In genomic region chr5:154197801-154198461, GRCh38 we compare ENCODE assay signal across 8 cellular contexts. TPM values are rescaled to one million over a fixed set of nuclear protein-coding genes. Genes with fewer than 3 reads are reported as not detected.
DNase-seq lines count a peak whose midpoint lies in the region; ATAC-seq, FAIRE-seq and TF ChIP-seq lines count a peak whose summit lies in the region.

No MANE protein-coding gene starts in this region.

- ATAC-seq in activated CD4-positive, alpha-beta T cell treated with anti-CD3 and anti-CD28 coated beads for 36 hours: peak; percentile 87

- H4K5ac ChIP-seq in H1 (ENCODE audit: insufficient read length, low read depth, low read length): no peak overlapping the region

- TF ChIP-seq CTCF in H1 (IDR thresholded peaks at IDR 0.05; ENCODE audit: control extremely low read depth in 1 of 3, insufficient read depth in 1 of 3, low read depth in 1 of 3, low read length in 3 of 3) (no peak), GM10248 (IDR thresholded peaks at IDR 0.05; ENCODE audit: control extremely low read depth, extremely low read depth, low read depth, missing control alignments) (no peak)

- H3K4me1 ChIP-seq in CD8-positive, alpha-beta memory T cell (ENCODE audit: insufficient read depth, low read length): peaks cover 54% of the 10 kb centered on the region
- H3K4me1 ChIP-seq in H1 (replicated peaks in 1 of 4; ENCODE audit: control insufficient read depth in 3 of 4, insufficient read depth in 4 of 4, low read length in 3 of 4): peaks cover 0 to 21% (median 14%) of the 10 kb centered on the region in 4 experiments; a peak in 5 of 7 replicates

- no peak overlapping the region for H2BK15ac ChIP-seq in H1 (ENCODE audit: low read length)

- H3K4me2 ChIP-seq in H1 (ENCODE audit: insufficient read depth in 1 of 2, low read depth in 2 of 2, low read length in 2 of 2): no peak overlapping the region

- no peaks in the 10 kb centered on the region for H3K79me2 ChIP-seq in H1 (ENCODE audit: control insufficient read depth in 1 of 2, insufficient read depth in 2 of 2, low read length in 2 of 2)

- no peak overlapping the region for H3K4ac ChIP-seq in H1 (replicated peaks; ENCODE audit: insufficient read length, low read depth, low read length)

- no peaks in the 10 kb centered on the region for H3K9me3 ChIP-seq in CD8-positive, alpha-beta memory T cell (ENCODE audit: low read length)
- no peaks in the 10 kb centered on the region for H3K9me3 ChIP-seq in H1 (ENCODE audit: insufficient read depth in 2 of 2, low read depth in 1 of 2, low read length in 1 of 2)

- WGBS in H1 (ENCODE audit: extremely low coverage in 1 of 2, insufficient coverage in 1 of 2, insufficient read length in 1 of 2, insufficient replicate concordance in 2 of 2, low coverage in 1 of 2, low lambda C conversion rate in 2 of 2, missing lambda C conversion rate in 1 of 2), 2 experiments: 90% methylated on average over 8 of the region's 8 CpGs; no CpG with 5 or more reads in 1 of the 2 experiments

- H3K23me2 ChIP-seq in H1 (ENCODE audit: low read depth, low read length): no peaks in the 10 kb centered on the region

- no peak overlapping the region for H2BK5ac ChIP-seq in H1 (ENCODE audit: low read depth, low read length)

- no peaks in the 10 kb centered on the region for H3K36me3 ChIP-seq in CD8-positive, alpha-beta memory T cell (ENCODE audit: insufficient read depth, low read length)
- H3K36me3 ChIP-seq in H1 (ENCODE audit: control insufficient read depth in 2 of 4, insufficient read depth in 4 of 4, low read length in 3 of 4): no peaks in the 10 kb centered on the region

- peak overlapping the region; percentile 87 to 97 (median 95) for H3K27ac Mint-ChIP-seq in CD8-positive, alpha-beta memory T cell
- peak overlapping the region; percentile 90 for H3K27ac Mint-ChIP-seq in activated CD4-positive, alpha-beta T cell treated with anti-CD3 and anti-CD28 coated beads for 36 hours

- H3K56ac ChIP-seq in H1 (replicated peaks; ENCODE audit: insufficient read length, low read depth, low read length): no peak overlapping the region

- H3K27me3 ChIP-seq in CD8-positive, alpha-beta memory T cell (ENCODE audit: insufficient read depth, low read length, poor library complexity, severe bottlenecking): no peaks in the 10 kb centered on the region
- H3K27me3 ChIP-seq in H1 (replicated peaks in 1 of 4; ENCODE audit: control insufficient read depth in 3 of 4, extremely low read depth in 1 of 4, insufficient read depth in 3 of 4, low read length in 3 of 4): peaks cover 0 to 2% (median under 1%) of the 10 kb centered on the region in 4 experiments; a peak in 2 of 7 replicates

- POLR2A ChIA-PET in CD8-positive, alpha-beta memory T cell (lab: Charles Lee): interaction anchor here (1.0 kb wide), 1 partner anchor 13 kb away, joined by 3 read pairs; no protein-coding TSS in a partner anchor
- POLR2A ChIA-PET in activated CD4-positive, alpha-beta T cell treated with anti-CD3 and anti-CD28 coated beads for 36 hours (lab: Charles Lee): interaction anchor here (0.5 to 1.2 kb wide), 4 partner anchors 9 to 928 kb away, joined by 3 to 7 read pairs (median 6); no protein-coding TSS in a partner anchor
- POLR2A ChIA-PET in H1 (lab: Charles Lee; ENCODE audit: partially characterized antibody) (interaction anchor here (1.1 to 2.6 kb wide), 3 partner anchors 9 to 207 kb away, joined by 3 to 9 read pairs (median 4); no protein-coding TSS in a partner anchor), GM10248 (lab: Yijun Ruan, JAX) (interaction anchor here (0.8 kb wide), 1 partner anchor 15 kb away, joined by 3 read pairs; no protein-coding TSS in a partner anchor)

- intact Hi-C loops in activated CD4-positive, alpha-beta T cell treated with anti-CD3 and anti-CD28 coated beads for 36 hours (cut with DNase I, micrococcal nuclease): loop anchor here (1.0 to 5.0 kb wide), 7 partner anchors 8 to 249 kb away; partner anchors contain the start of genes GALNT10 (in 1 of the 2) and SAP30L (in 1 of the 2)

- H2AFZ ChIP-seq in H1 (ENCODE audit: low read length): no peak overlapping the region

- H3K4me3 Mint-ChIP-seq in CD8-positive, alpha-beta memory T cell: peak overlapping the region; percentile 33 to 79 (median 71)
- peak overlapping the region; percentile 48 for H3K4me3 Mint-ChIP-seq in activated CD4-positive, alpha-beta T cell treated with anti-CD3 and anti-CD28 coated beads for 36 hours

- no peaks in the 10 kb centered on the region for H4K20me1 ChIP-seq in H1 (replicated peaks in 1 of 2; ENCODE audit: control insufficient read depth in 1 of 2, insufficient read depth in 2 of 2, low read length in 2 of 2)

- CTCF ChIA-PET in CD8-positive, alpha-beta memory T cell (lab: Charles Lee): interaction anchor here (0.9 to 3.5 kb wide), 10 partner anchors 8 to 207 kb away, joined by 3 to 15 read pairs (median 4); partner anchors contain the start of gene GALNT10
- CTCF ChIA-PET in activated CD4-positive, alpha-beta T cell treated with anti-CD3 and anti-CD28 coated beads for 36 hours (lab: Charles Lee): interaction anchor here (1.0 to 3.0 kb wide), 15 partner anchors 8 to 224 kb away, joined by 3 to 18 read pairs (median 6); partner anchors contain the start of gene GALNT10
- CTCF ChIA-PET in H1 (lab: Charles Lee; ENCODE audit: partially characterized antibody) (interaction anchor here (0.5 to 8.3 kb wide), 41 partner anchors 7 to 1840 kb away, joined by 3 to 57 read pairs (median 4); no protein-coding TSS in a partner anchor), GM10248 (lab: Yijun Ruan, JAX) (interaction anchor here (0.6 to 2.6 kb wide), 22 partner anchors 8 to 223 kb away, joined by 3 to 18 read pairs (median 6); no protein-coding TSS in a partner anchor)

- no peaks in the 10 kb centered on the region for H3K9me3 Mint-ChIP-seq in CD8-positive, alpha-beta memory T cell
- H3K9me3 Mint-ChIP-seq in activated CD4-positive, alpha-beta T cell treated with anti-CD3 and anti-CD28 coated beads for 36 hours (ENCODE audit: low read depth): no peaks in the 10 kb centered on the region

- H3K14ac ChIP-seq in H1 (ENCODE audit: insufficient read length): no peak overlapping the region

- peak overlapping the region; percentile 26 for H3K27ac ChIP-seq in CD8-positive, alpha-beta memory T cell (ENCODE audit: low read depth, low read length)
- 0 out of 2 replicates have a peak overlapping the region, but pooled peaks have one; percentile 16 for H3K27ac ChIP-seq in H1 (ENCODE audit: low read depth, low read length)

- peaks cover 60 to 96% (median 92%) of the 10 kb centered on the region in 3 donors for H3K4me1 Mint-ChIP-seq in CD8-positive, alpha-beta memory T cell
- H3K4me1 Mint-ChIP-seq in activated CD4-positive, alpha-beta T cell treated with anti-CD3 and anti-CD28 coated beads for 36 hours: peaks cover 71% of the 10 kb centered on the region

- peak overlapping the region; percentile 45; the same call in 1 of the 2 replicates for H2BK12ac ChIP-seq in H1 (ENCODE audit: low read depth, low read length)

- no peak overlapping the region for H3K23ac ChIP-seq in H1 (ENCODE audit: insufficient read length)

- no peak overlapping the region for H4K91ac ChIP-seq in H1 (replicated peaks; ENCODE audit: insufficient read length, low read length)

- no peak overlapping the region; the same call in 1 of the 2 replicates for H2BK20ac ChIP-seq in H1 (ENCODE audit: low read length)

- H3K79me1 ChIP-seq in H1 (ENCODE audit: low read depth, low read length): no peaks in the 10 kb centered on the region

- no peak overlapping the region for H3K4me3 ChIP-seq in CD8-positive, alpha-beta memory T cell (ENCODE audit: low read length)
- no peak overlapping the region for H3K4me3 ChIP-seq in H1 (ENCODE audit: extremely low read depth in 1 of 4, insufficient read depth in 2 of 4, low read depth in 3 of 4, low read length in 4 of 4)

- TF ChIP-seq POLR2A in H1 (IDR thresholded peaks at IDR 0.05; ENCODE audit: control extremely low read depth in 1 of 2, low read depth in 2 of 2, low read length in 2 of 2): no peak

- no peak for TF ChIP-seq EP300 in H1 (IDR thresholded peaks at IDR 0.05; ENCODE audit: borderline replicate concordance in 1 of 2, low read depth in 2 of 2, low read length in 2 of 2)

- FAIRE-seq in H1 (lab: Jason Lieb, UNC) (no peak), HTR-8/SVneo (lab: Jason Lieb, UNC) (no peak)

- no peak overlapping the region for H3K18ac ChIP-seq in H1 (ENCODE audit: extremely low read depth, low read length)

- peaks cover 0 to 33% (median 11%) of the 10 kb centered on the region in 3 donors for H3K36me3 Mint-ChIP-seq in CD8-positive, alpha-beta memory T cell
- peaks cover 36% of the 10 kb centered on the region for H3K36me3 Mint-ChIP-seq in activated CD4-positive, alpha-beta T cell treated with anti-CD3 and anti-CD28 coated beads for 36 hours (ENCODE audit: low read depth)

- H2AK5ac ChIP-seq in H1 (ENCODE audit: low read depth, low read length): peak overlapping the region; percentile 41; the same call in 1 of the 2 replicates

- H2BK120ac ChIP-seq in H1 (replicated peaks; ENCODE audit: low read depth, low read length): no peak overlapping the region

- TF ChIP-seq RAD21 in H1 (IDR thresholded peaks at IDR 0.05 in 1 of 2, conservative IDR thresholded peaks at IDR 0.05 in 1 of 2; ENCODE audit: low read depth in 2 of 2, low read length in 2 of 2): no peak

- H3K27me3 Mint-ChIP-seq in CD8-positive, alpha-beta memory T cell: no peaks in the 10 kb centered on the region
- no peaks in the 10 kb centered on the region for H3K27me3 Mint-ChIP-seq in activated CD4-positive, alpha-beta T cell treated with anti-CD3 and anti-CD28 coated beads for 36 hours

- peak; percentile 26 to 84 (median 62) for DNase-seq in CD8-positive, alpha-beta memory T cell
- DNase-seq in HT-29 (ENCODE audit: low spot score): peak; percentile 34
- peak; percentile 88 for DNase-seq in activated CD4-positive, alpha-beta T cell treated with anti-CD3 and anti-CD28 coated beads for 36 hours
- DNase-seq in H1 (ENCODE audit: low read depth in 1 of 2, low spot score in 2 of 2): no peak
- DNase-seq in stimulated activated CD8-positive, alpha-beta memory T cell treated with anti-CD3 and anti-CD28 coated beads, Interleukin-12 subunit alpha, Interleukin-12 subunit beta, amount 100 ng/mL, for 1 hour (ENCODE audit: low read depth): peak; percentile 51
- no peak for DNase-seq in NCI-H2171 (lab: John Stamatoyannopoulos, UW)
- no peak for DNase-seq in HTR-8/SVneo (ENCODE audit: insufficient read length, low spot score)
- no peak for DNase-seq in GM10248 (ENCODE audit: extremely low spot score)

- no peak overlapping the region for H4K8ac ChIP-seq in H1 (ENCODE audit: extremely low read depth, insufficient read depth, low read length)

- H3K9ac ChIP-seq in H1 (replicated peaks in 1 of 4; ENCODE audit: extremely low read depth in 1 of 4, low read depth in 3 of 4, low read length in 3 of 4): no peak overlapping the region

RNA-seq across cellular contexts. Expression of gene GALNT10, which starts 7.4 kb away (rescaled TPM):
- 10 to 100 TPM; 28.0 to 32.1 TPM for total RNA-seq in CD8-positive, alpha-beta memory T cell
- polyA plus RNA-seq in CD8-positive, alpha-beta memory T cell: 27.6 TPM
- 6.4 and 8.0 TPM in 2 replicates for total RNA-seq in HT-29 (2014; rRNA removed; shearing (Covaris generic))
- total RNA-seq in activated CD4-positive, alpha-beta T cell treated with anti-CD3 and anti-CD28 coated beads for 36 hours: 10 to 100 TPM; 29.9 to 49.1 TPM
- total RNA-seq in H1 (2021; fragmentation: NEBNext Ultra II Directional; extraction: Animal tissue kit (Norgen Biotek cat#: 25700)): 15.2 and 15.5 TPM in 2 replicates
- 4.6 and 5.1 TPM in 2 replicates for polyA plus RNA-seq in H1 (2011; rRNA removed)
- polyA plus RNA-seq in H1 (2011; cell fraction: cytosol; rRNA removed): 7.7 TPM
- polyA plus RNA-seq in H1 (2011; cell fraction: nucleus; rRNA removed): 15.9 TPM
- polyA plus RNA-seq in H1 (2012, experiment 1 of 2): 7.3 to 11.0 TPM (median 8.5 TPM) in 4 replicates
- 5.7 TPM for polyA plus RNA-seq in H1 (2012, experiment 2 of 2)
- 16.8 TPM for polyA plus RNA-seq in H1 (2013, experiment 1 of 2)
- polyA plus RNA-seq in H1 (2013, experiment 2 of 2): 21.6 TPM
- polyA minus RNA-seq in H1 (2011; rRNA and poly(A)+ RNA removed): 21.7 and 44.6 TPM in 2 replicates
- 8.4 TPM for polyA minus RNA-seq in H1 (2011; cell fraction: cytosol; rRNA and poly(A)+ RNA removed)
- polyA minus RNA-seq in H1 (2011; cell fraction: nucleus; rRNA and poly(A)+ RNA removed): 25.8 TPM

Comparison
In these comparisons a context has a peak if more than half of its experiments do, and no peak if none do; other contexts are left out.
1. DNase-seq: peak in CD8-positive, alpha-beta memory T cell (5 of 5), HT-29 (single experiment), activated CD4-positive, alpha-beta T cell treated with anti-CD3 and anti-CD28 coated beads for 36 hours (single experiment) and stimulated activated CD8-positive, alpha-beta memory T cell treated with anti-CD3 and anti-CD28 coated beads, Interleukin-12 subunit alpha, Interleukin-12 subunit beta, amount 100 ng/mL, for 1 hour (single experiment); none in H1 (0 of 2), NCI-H2171 (single experiment), HTR-8/SVneo (single experiment) and GM10248 (single experiment).